31 cellular contexts compared by ENCODE assay signal in genomic region chrX:104391905-104392304, GRCh38.
"Had no signal": no experiment of that assay in that cellular context is flagged by ENCODE, and none has a peak within 500 bp of the region (broad histone marks: within the 10 kb centered on the region; RNA-seq: fewer than 3 reads in every experiment).

No MANE protein-coding gene starts in this region.

- FAIRE-seq: kidney had no signal

- H3K9me3 ChIP-seq: psoas muscle, vagina had no signal

- H3K79me2 ChIP-seq: parathyroid adenoma had no signal

- H3K9ac ChIP-seq: parathyroid adenoma had no signal

- H3K27ac Mint-ChIP-seq: activated CD4-positive, alpha-beta T cell treated with anti-CD3 and anti-CD28 coated beads, Interleukin-2, amount 10 ng/mL, durations not matched to agents 7 days and 5 days; activated CD8-positive, alpha-beta T cell treated with anti-CD3 and anti-CD28 coated beads for 36 hours; activated T-helper 17 cell treated with anti-CD3 and anti-CD28 coated beads, Interleukin-2, amount 50 U/mL, for 72 hours; endodermal cell; memory B cell; naive thymus-derived CD4-positive, alpha-beta T cell; stimulated activated memory B cell treated with anti-CD40 and anti-IgM and Interleukin-4, amounts not matched to agents 10 μg/mL and 1 μg/mL and 100 μg/mL, for 72 hours; type B pancreatic cell had no signal

- H3K27me3 Mint-ChIP-seq: activated CD4-positive, alpha-beta T cell treated with anti-CD3 and anti-CD28 coated beads, Interleukin-2, amount 10 ng/mL, durations not matched to agents 7 days and 5 days; activated T-helper 17 cell treated with anti-CD3 and anti-CD28 coated beads, Interleukin-2, amount 50 U/mL, for 72 hours; memory B cell; stimulated activated memory B cell treated with anti-CD40 and anti-IgM and Interleukin-4, amounts not matched to agents 10 μg/mL and 1 μg/mL and 100 μg/mL, for 72 hours; stimulated activated naive CD8-positive, alpha-beta T cell treated with anti-CD3 and anti-CD28 coated beads, Interleukin-15, amount 100 ng/mL, for 72 hours; type B pancreatic cell had no signal

- H3K4me1 ChIP-seq: parathyroid adenoma, psoas muscle, vagina had no signal

- H3K4me3 ChIP-seq: psoas muscle, smooth muscle cell, vagina had no signal

- H3K4me3 Mint-ChIP-seq: activated CD4-positive, alpha-beta T cell treated with anti-CD3 and anti-CD28 coated beads, Interleukin-2, amount 10 ng/mL, durations not matched to agents 7 days and 5 days; activated CD8-positive, alpha-beta T cell treated with anti-CD3 and anti-CD28 coated beads for 36 hours; activated T-cell treated with anti-CD3 and anti-CD28 coated beads, Interleukin-2, amount 50 U/mL, for 4 hours; activated T-helper 17 cell treated with anti-CD3 and anti-CD28 coated beads, Interleukin-2, amount 50 U/mL, for 72 hours; endodermal cell; memory B cell; naive thymus-derived CD4-positive, alpha-beta T cell; stimulated activated memory B cell treated with anti-CD40 and anti-IgM and Interleukin-4, amounts not matched to agents 10 μg/mL and 1 μg/mL and 100 μg/mL, for 72 hours; stimulated activated naive CD8-positive, alpha-beta T cell treated with anti-CD3 and anti-CD28 coated beads, Interleukin-15, amount 100 ng/mL, for 72 hours; type B pancreatic cell had no signal

- H3K36me3 Mint-ChIP-seq: memory B cell; naive thymus-derived CD4-positive, alpha-beta T cell; stimulated activated memory B cell treated with anti-CD40 and anti-IgM and Interleukin-4, amounts not matched to agents 10 μg/mL and 1 μg/mL and 100 μg/mL, for 72 hours; type B pancreatic cell had no signal

- H2AFZ ChIP-seq: parathyroid adenoma had no signal

- H3K36me3 ChIP-seq: vagina, WERI-Rb-1 had no signal

- H3K4me1 Mint-ChIP-seq: activated CD4-positive, alpha-beta T cell treated with anti-CD3 and anti-CD28 coated beads, Interleukin-2, amount 10 ng/mL, durations not matched to agents 7 days and 5 days; activated T-helper 17 cell treated with anti-CD3 and anti-CD28 coated beads, Interleukin-2, amount 50 U/mL, for 72 hours; endodermal cell; memory B cell; naive thymus-derived CD4-positive, alpha-beta T cell; stimulated activated memory B cell treated with anti-CD40 and anti-IgM and Interleukin-4, amounts not matched to agents 10 μg/mL and 1 μg/mL and 100 μg/mL, for 72 hours; stimulated activated naive CD8-positive, alpha-beta T cell treated with anti-CD3 and anti-CD28 coated beads, Interleukin-15, amount 100 ng/mL, for 72 hours had no signal

- H3K4me2 ChIP-seq: smooth muscle cell had no signal

- DNase-seq: activated CD4-positive, alpha-beta T cell treated with anti-CD3 and anti-CD28 coated beads, Interleukin-2, amount 10 ng/mL, durations not matched to agents 7 days and 5 days; activated CD4-positive, CD25-positive, alpha-beta regulatory T cell treated with anti-CD3 and anti-CD28 coated beads, Interleukin-2, amount 50 U/mL, for 72 hours; activated CD8-positive, alpha-beta T cell treated with anti-CD3 and anti-CD28 coated beads for 36 hours; activated gamma-delta T cell treated with Interleukin-2 at 50 U/mL for 16 hours; activated naive CD4-positive, alpha-beta T cell treated with anti-CD3 and anti-CD28 coated beads, Interleukin-2, amount 50 U/mL, for 16 hours; activated T-cell treated with anti-CD3 and anti-CD28 coated beads, Interleukin-2, amount 50 U/mL, for 4 hours; amniotic stem cell; central memory CD4-positive, alpha-beta T cell; endodermal cell; head of caudate nucleus; hippocampal formation; kidney; left colon; midbrain; naive thymus-derived CD4-positive, alpha-beta T cell; nucleus accumbens; psoas muscle; stimulated activated CD4-positive, alpha-beta T cell treated with anti-CD3 and anti-CD28 coated beads, Interleukin-1b, Interleukin-23, amount 100 ng/mL, for 48 hours; stimulated activated CD4-positive, alpha-beta T cell treated with anti-CD3 and anti-CD28 coated beads, Interleukin-4, amount 100 ng/mL, for 4 hours; stimulated activated CD8-positive, alpha-beta memory T cell treated with anti-CD3 and anti-CD28 coated beads, Interleukin-4, amount 100 ng/mL, for 48 hours; stimulated activated naive CD8-positive, alpha-beta T cell treated with anti-CD3 and anti-CD28 coated beads, Interleukin-15, amount 100 ng/mL, for 72 hours; substantia nigra; T-helper 1 cell; WERI-Rb-1 had no signal

- ATAC-seq: activated CD8-positive, alpha-beta T cell treated with anti-CD3 and anti-CD28 coated beads for 36 hours; activated T-cell treated with anti-CD3 and anti-CD28 coated beads, Interleukin-2, amount 50 U/mL, for 4 hours; activated T-helper 17 cell treated with anti-CD3 and anti-CD28 coated beads, Interleukin-2, amount 50 U/mL, for 72 hours; left colon; naive thymus-derived CD4-positive, alpha-beta T cell; psoas muscle; stimulated activated memory B cell treated with anti-CD40 and anti-IgM and Interleukin-4, amounts not matched to agents 10 μg/mL and 1 μg/mL and 100 μg/mL, for 72 hours; stimulated activated naive CD8-positive, alpha-beta T cell treated with anti-CD3 and anti-CD28 coated beads, Interleukin-15, amount 100 ng/mL, for 72 hours had no signal

- H3K27ac ChIP-seq: parathyroid adenoma, psoas muscle, vagina, WERI-Rb-1 had no signal

- H3K27me3 ChIP-seq: vagina had no signal
